Comparison of ENCODE assay signal across 23 cellular contexts in the genomic region with DNA sequence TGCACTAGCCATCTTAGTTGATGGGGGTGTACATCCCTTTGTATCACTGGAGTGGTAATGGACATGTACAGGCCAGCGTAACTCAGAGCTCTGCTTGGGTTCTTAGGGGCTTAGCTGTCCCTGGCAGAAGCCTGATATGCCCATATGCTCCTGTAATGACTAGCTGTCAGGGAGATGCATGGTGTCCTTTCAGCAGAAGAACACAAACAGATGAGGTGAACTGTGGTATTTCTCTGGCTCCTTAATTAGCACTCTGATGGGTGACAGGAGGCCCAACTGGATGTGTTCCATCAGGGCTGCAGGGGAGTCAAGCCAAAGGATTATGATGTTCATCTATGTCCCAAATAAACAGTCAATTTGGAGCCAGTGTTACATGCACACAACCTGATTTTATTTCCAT.
A peak's percentile ranks its signal among the peaks of the same experiment; 100 is the strongest.
DNase-seq lines count a peak whose midpoint lies in the region; ATAC-seq and TF ChIP-seq lines count a peak whose summit lies in the region.
"Had no signal": no experiment of that assay in that cellular context is flagged by ENCODE, and none has a peak within 500 bp of the region (broad histone marks: within the 10 kb centered on the region; RNA-seq: fewer than 3 reads in every experiment).

No MANE protein-coding gene starts in this region.

- H3K9ac ChIP-seq in skeletal muscle tissue (ENCODE audit: low read depth in 1 of 3, low read length in 3 of 3) = no peak overlapping the region
- H3K9ac ChIP-seq: BLaER1, KMS-11 had no signal

- H3K27ac ChIP-seq in right atrium auricular region (no peak overlapping the region), skeletal muscle tissue (ENCODE audit: low read depth, low read length) (peak overlapping the region; percentile 39)
- no peak overlapping the region for H3K27ac ChIP-seq in effector memory CD4-positive, alpha-beta T cell (ENCODE audit: insufficient read depth, low read length, poor library complexity, severe bottlenecking)
- H3K27ac ChIP-seq: 22Rv1, BLaER1, KMS-11 had no signal

- H3K27ac Mint-ChIP-seq in natural killer cell treated with Interleukin-12 subunit alpha and Interleukin-12 subunit beta and Interleukin-15 and Interleukin-18, amount 100 ng/mL, for 72 hours = no peak overlapping the region
- H3K27ac Mint-ChIP-seq: CD4-positive, alpha-beta T cell had no signal

- DNase-seq in Right ventricle myocardium inferior (ENCODE audit: missing footprints) = no peak
- DNase-seq in right atrium auricular region (ENCODE audit: low spot score) = no peak
- DNase-seq in NCI-H82 treated with DMSO at 0.1 percent for 48 hours (lab: John Stamatoyannopoulos, UW; ENCODE audit: unreplicated experiment) = peak; percentile 57
- DNase-seq in left ventricle myocardium superior = no peak
- no peak for DNase-seq in effector memory CD4-positive, alpha-beta T cell
- DNase-seq in natural killer cell treated with Interleukin-12 subunit alpha and Interleukin-12 subunit beta and Interleukin-15 and Interleukin-18, amount 100 ng/mL, for 72 hours (ENCODE audit: low spot score) = no peak
- DNase-seq: ACHN; CD4-positive, alpha-beta T cell; COR-L47; DMS79; IMR-90; MV-4-11; NCI-H1105 treated with DMSO at 0.1 percent for 48 hours; NCI-H2081 treated with DMSO at 0.1 percent for 48 hours; NCI-H774; OCI-M1 had no signal

- peaks cover 3 to 11% of the 10 kb centered on the region in 2 donors for H3K27me3 Mint-ChIP-seq in natural killer cell treated with Interleukin-12 subunit alpha and Interleukin-12 subunit beta and Interleukin-15 and Interleukin-18, amount 100 ng/mL, for 72 hours
- H3K27me3 Mint-ChIP-seq: CD4-positive, alpha-beta T cell had no signal

- H3K36me3 ChIP-seq in right atrium auricular region (no peaks in the 10 kb centered on the region), skeletal muscle tissue (ENCODE audit: control insufficient read depth in 3 of 3, insufficient read depth in 3 of 3, low read length in 3 of 3) (no peaks in the 10 kb centered on the region)
- no peaks in the 10 kb centered on the region for H3K36me3 ChIP-seq in effector memory CD4-positive, alpha-beta T cell (ENCODE audit: control insufficient read depth, insufficient read depth, low read length)
- H3K36me3 ChIP-seq: BLaER1 had no signal

- H3K4me1 ChIP-seq in right atrium auricular region (peaks cover 0 to 21% of the 10 kb centered on the region in 2 donors), skeletal muscle tissue (ENCODE audit: control insufficient read depth in 3 of 3, insufficient read depth in 3 of 3, low read length in 3 of 3) (peaks cover 16 to 39% (median 21%) of the 10 kb centered on the region in 3 donors)
- no peaks in the 10 kb centered on the region for H3K4me1 ChIP-seq in effector memory CD4-positive, alpha-beta T cell (ENCODE audit: control insufficient read depth, insufficient read depth, low read length, poor library complexity, severe bottlenecking)
- H3K4me1 ChIP-seq: BLaER1 had no signal

- H3K9me3 Mint-ChIP-seq in natural killer cell treated with Interleukin-12 subunit alpha and Interleukin-12 subunit beta and Interleukin-15 and Interleukin-18, amount 100 ng/mL, for 72 hours = peaks cover 9% of the 10 kb centered on the region
- H3K9me3 Mint-ChIP-seq: CD4-positive, alpha-beta T cell had no signal

- H3K4me3 ChIP-seq in right atrium auricular region = no peak overlapping the region
- H3K4me3 ChIP-seq in skeletal muscle tissue (ENCODE audit: low read length in 3 of 3) = peak overlapping the region in 1 of 3 donors; percentile 23
- H3K4me3 ChIP-seq in effector memory CD4-positive, alpha-beta T cell (ENCODE audit: insufficient read depth, low read depth, low read length, poor library complexity, severe bottlenecking) = no peak overlapping the region
- H3K4me3 ChIP-seq: BLaER1, GM12878 had no signal

- ATAC-seq in Right ventricle myocardium inferior (peak; percentile 49), left ventricle myocardium superior (peak; percentile 73), GM21825 (IDR thresholded peaks at IDR 0.05; ENCODE audit: unreplicated experiment) (no peak)
- no peak for ATAC-seq in natural killer cell treated with Interleukin-12 subunit alpha and Interleukin-12 subunit beta and Interleukin-15 and Interleukin-18, amount 100 ng/mL, for 72 hours
- ATAC-seq: GM12878, HCT116 had no signal

- H3K9me3 ChIP-seq in right atrium auricular region (no peaks in the 10 kb centered on the region), skeletal muscle tissue (ENCODE audit: control insufficient read depth in 3 of 3, low read length in 3 of 3) (no peaks in the 10 kb centered on the region)
- H3K9me3 ChIP-seq in effector memory CD4-positive, alpha-beta T cell (ENCODE audit: control insufficient read depth, low read length) = no peaks in the 10 kb centered on the region
- H3K9me3 ChIP-seq: BLaER1 had no signal

- H3K4me3 Mint-ChIP-seq in natural killer cell treated with Interleukin-12 subunit alpha and Interleukin-12 subunit beta and Interleukin-15 and Interleukin-18, amount 100 ng/mL, for 72 hours = no peak overlapping the region
- H3K4me3 Mint-ChIP-seq: CD4-positive, alpha-beta T cell had no signal

- H3K27me3 ChIP-seq in right atrium auricular region = no peaks in the 10 kb centered on the region
- H3K27me3 ChIP-seq in skeletal muscle tissue (ENCODE audit: control insufficient read depth in 3 of 3, insufficient read depth in 3 of 3, low read length in 3 of 3) = no peaks in the 10 kb centered on the region
- H3K27me3 ChIP-seq in effector memory CD4-positive, alpha-beta T cell (replicated peaks; ENCODE audit: control insufficient read depth, insufficient read depth, low read length, poor library complexity, severe bottlenecking) = no peaks in the 10 kb centered on the region
- H3K27me3 ChIP-seq: BLaER1 had no signal

- H3K4me1 Mint-ChIP-seq in natural killer cell treated with Interleukin-12 subunit alpha and Interleukin-12 subunit beta and Interleukin-15 and Interleukin-18, amount 100 ng/mL, for 72 hours (ENCODE audit: low read depth in 2 of 2) = no peaks in the 10 kb centered on the region

- no peak for TF ChIP-seq CTCF in right atrium auricular region (IDR thresholded peaks at IDR 0.05)

- H3K36me3 Mint-ChIP-seq in natural killer cell treated with Interleukin-12 subunit alpha and Interleukin-12 subunit beta and Interleukin-15 and Interleukin-18, amount 100 ng/mL, for 72 hours = no peaks in the 10 kb centered on the region

- intact Hi-C loops in Right ventricle myocardium inferior (cut with DNase I) (no loop called here), left ventricle myocardium superior (cut with micrococcal nuclease) (no loop called here)

Comparison
In these comparisons a context has a peak if more than half of its experiments do, and no peak if none do; other contexts are left out.
1. ATAC-seq: peak in Right ventricle myocardium inferior (single experiment) and left ventricle myocardium superior (single experiment); none in GM21825 (single experiment) and natural killer cell treated with Interleukin-12 subunit alpha and Interleukin-12 subunit beta and Interleukin-15 and Interleukin-18, amount 100 ng/mL, for 72 hours (0 of 2).